Comparison of ENCODE assay signal across 8 cellular contexts in the genomic region with DNA sequence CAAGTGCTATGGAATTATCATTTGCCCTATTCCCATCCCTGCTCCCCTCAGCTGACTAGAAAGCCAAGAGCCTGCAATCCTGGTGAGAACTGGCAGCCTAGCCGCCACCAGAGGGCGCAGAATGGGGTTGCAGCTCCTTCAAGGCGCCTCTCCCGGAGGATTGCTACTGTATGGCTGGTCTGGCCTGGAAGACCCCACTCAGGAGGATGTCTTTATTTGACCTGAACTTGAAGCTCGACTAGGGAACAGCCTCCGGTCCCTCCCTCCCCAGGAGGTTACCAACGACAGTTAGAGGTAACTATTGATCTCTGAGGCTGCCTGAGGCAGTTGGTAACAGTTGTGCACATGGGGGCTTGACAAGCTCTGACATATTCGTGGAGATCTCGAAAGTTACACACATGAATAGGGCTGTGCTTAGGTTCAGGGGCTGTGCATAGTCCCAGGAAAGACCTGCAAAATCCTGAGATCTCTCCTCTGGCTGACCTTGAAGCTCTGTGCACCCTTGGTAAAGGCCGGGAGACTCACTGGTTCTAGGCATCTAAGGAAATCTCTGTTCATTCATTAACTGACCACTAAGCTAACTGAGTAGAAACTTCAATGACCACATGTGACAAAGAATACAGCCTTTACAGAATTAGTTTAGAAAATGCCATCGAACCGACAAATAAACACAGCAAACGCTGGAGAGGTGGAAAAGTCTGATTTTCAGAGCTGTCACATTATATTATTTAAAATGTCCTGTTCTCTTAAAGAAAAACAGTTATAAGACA.
DNase-seq lines count a peak whose midpoint lies in the region; ATAC-seq and TF ChIP-seq lines count a peak whose summit lies in the region.

No MANE protein-coding gene starts in this region.

- H3K4me2 ChIP-seq in DOHH2 (ENCODE audit: low read length) = no peak overlapping the region

- H3K9me3 ChIP-seq in DOHH2 (ENCODE audit: control insufficient read depth, insufficient read depth, low read length) (no peaks in the 10 kb centered on the region), vagina (no peaks in the 10 kb centered on the region)

- H3K9me2 ChIP-seq in DOHH2 (replicated peaks; ENCODE audit: control insufficient read depth, low read length) = no peaks in the 10 kb centered on the region

- H3K36me3 ChIP-seq in DOHH2 (ENCODE audit: control insufficient read depth, low read length) (no peaks in the 10 kb centered on the region), vagina (no peaks in the 10 kb centered on the region)

- ATAC-seq in GM21423 (IDR thresholded peaks at IDR 0.05; ENCODE audit: unreplicated experiment) (peak; percentile 92), Right ventricle myocardium inferior (peak; percentile 78)

- H3K4me1 ChIP-seq in DOHH2 (ENCODE audit: control insufficient read depth, low read length) = no peaks in the 10 kb centered on the region
- peaks cover 6% of the 10 kb centered on the region for H3K4me1 ChIP-seq in vagina

- DNase-seq in HT-29 (ENCODE audit: low spot score) (peak; percentile 89), RWPE1 (ENCODE audit: low spot score) (peak; percentile 15), Right ventricle myocardium inferior (ENCODE audit: missing footprints) (peak; percentile 78), posterior vena cava (ENCODE audit: low spot score) (peak; percentile 91), vagina (ENCODE audit: extremely low spot score in 2 of 2) (no peak)
- DNase-seq in activated naive CD4-positive, alpha-beta T cell treated with Interleukin-2 at 50 U/mL for 16 hours = peak; percentile 58

- H3K27ac ChIP-seq in DOHH2 (ENCODE audit: low read depth, low read length) (no peak overlapping the region), RWPE1 (no peak overlapping the region), vagina (no peak overlapping the region)

- POLR2A ChIA-PET in RWPE1 (lab: Yijun Ruan, JAX; ENCODE audit: low non-redundant PET) = no interaction called here

- H3K4me3 ChIP-seq in DOHH2 (ENCODE audit: low read length) (no peak overlapping the region), vagina (no peak overlapping the region)

- intact Hi-C loops in Right ventricle myocardium inferior (cut with DNase I) = loop anchor here (5.0 kb wide), 2 partner anchors 65 to 150 kb away; a partner anchor contains a TSS
- intact Hi-C loops in posterior vena cava (cut with DNase I) = loop anchor here in 1 of 2 donors (10.0 kb wide), 1 partner anchor 153 kb away; no protein-coding TSS in a partner anchor
- intact Hi-C loops in vagina (cut with DNase I) = loop anchor here (10.0 kb wide), 1 partner anchor 323 kb away; no protein-coding TSS in a partner anchor

- CTCF ChIA-PET in RWPE1 (lab: Yijun Ruan, JAX) = interaction anchor here (0.8 to 1.2 kb wide), 3 partner anchors 9 to 20 kb away, joined by 3 to 5 read pairs (median 4); no protein-coding TSS in a partner anchor

- TF ChIP-seq POLR2A in vagina (IDR thresholded peaks at IDR 0.05) = no peak

- no peaks in the 10 kb centered on the region for H3K27me3 ChIP-seq in DOHH2 (ENCODE audit: control insufficient read depth, low read length)
- H3K27me3 ChIP-seq in vagina = no peaks in the 10 kb centered on the region

- H4K20me1 ChIP-seq in DOHH2 (ENCODE audit: control insufficient read depth, insufficient read depth, low read depth, low read length) = no peaks in the 10 kb centered on the region

- TF ChIP-seq CTCF in DOHH2 (IDR thresholded peaks at IDR 0.05; ENCODE audit: low read depth, low read length, poor library complexity, severe bottlenecking) (peak; percentile 99), RWPE1 (conservative IDR thresholded peaks at IDR 0.05; ENCODE audit: low read depth) (peak; percentile 68), vagina (IDR thresholded peaks at IDR 0.05) (peak; percentile 37 to 46 (median 40))

- H3K79me2 ChIP-seq in DOHH2 (ENCODE audit: control insufficient read depth, low read length) = no peaks in the 10 kb centered on the region

- H3F3A ChIP-seq in DOHH2 (ENCODE audit: control insufficient read depth, insufficient read depth) = no peaks in the 10 kb centered on the region

Comparison
In these comparisons a context has a peak if more than half of its experiments do, and no peak if none do; other contexts are left out.
1. CTCF ChIP-seq: peak in every context shown above with its lines; median percentile 99 in DOHH2; 68 in RWPE1; 40 in vagina.
2. DNase-seq: peak in HT-29 (single experiment), RWPE1 (single experiment), activated naive CD4-positive, alpha-beta T cell treated with Interleukin-2 at 50 U/mL for 16 hours (single experiment), Right ventricle myocardium inferior (single experiment) and posterior vena cava (single experiment); none in vagina (0 of 2).